ENCODE assay signal across 2 cellular contexts in genomic region chr10:19605806-19606205, GRCh38.
TF ChIP-seq lines count a peak whose summit lies in the region.

No MANE protein-coding gene starts in this region.

TF ChIP-seq in SK-N-SH, 30 proteins besides CTCF, POLR2A, EP300 and RAD21:
- TF ChIP-seq USF2 (IDR thresholded peaks at IDR 0.05; ENCODE audit: borderline replicate concordance, low read depth, low read length) (no peak), CHD2 (IDR thresholded peaks at IDR 0.05; ENCODE audit: low read length, partially characterized antibody) (no peak), GABPA (IDR thresholded peaks at IDR 0.05; ENCODE audit: low read depth) (no peak), TCF12 (IDR thresholded peaks at IDR 0.05) (no peak), JUND (IDR thresholded peaks at IDR 0.05) (no peak), MEF2A (IDR thresholded peaks at IDR 0.05; ENCODE audit: borderline replicate concordance, low read depth) (no peak), FOSL2 (IDR thresholded peaks at IDR 0.05; ENCODE audit: borderline replicate concordance, low read depth) (no peak), USF1 (IDR thresholded peaks at IDR 0.05; ENCODE audit: borderline replicate concordance, low read depth) (no peak), ZBTB33 (IDR thresholded peaks at IDR 0.05; ENCODE audit: borderline replicate concordance, low read depth) (no peak), FOXJ3 (CRISPR knock-in tag; IDR thresholded peaks at IDR 0.05) (no peak), FOXM1 (IDR thresholded peaks at IDR 0.05; ENCODE audit: low read depth) (no peak), SIN3A (IDR thresholded peaks at IDR 0.05; ENCODE audit: borderline replicate concordance, low read depth, low read length) (no peak), POLR2AphosphoS5 (IDR thresholded peaks at IDR 0.05; ENCODE audit: low read depth, low read length) (no peak), SMC3 (IDR thresholded peaks at IDR 0.05; ENCODE audit: low read depth, low read length) (no peak), NRF1 (IDR thresholded peaks at IDR 0.05; ENCODE audit: low read depth, low read length) (no peak), TAF1 (IDR thresholded peaks at IDR 0.05; ENCODE audit: borderline replicate concordance, low read depth, low read length) (no peak), ELF1 (IDR thresholded peaks at IDR 0.05) (no peak), YY1 (IDR thresholded peaks at IDR 0.05; ENCODE audit: low read depth) (no peak)
- TF ChIP-seq, protein P1, sequence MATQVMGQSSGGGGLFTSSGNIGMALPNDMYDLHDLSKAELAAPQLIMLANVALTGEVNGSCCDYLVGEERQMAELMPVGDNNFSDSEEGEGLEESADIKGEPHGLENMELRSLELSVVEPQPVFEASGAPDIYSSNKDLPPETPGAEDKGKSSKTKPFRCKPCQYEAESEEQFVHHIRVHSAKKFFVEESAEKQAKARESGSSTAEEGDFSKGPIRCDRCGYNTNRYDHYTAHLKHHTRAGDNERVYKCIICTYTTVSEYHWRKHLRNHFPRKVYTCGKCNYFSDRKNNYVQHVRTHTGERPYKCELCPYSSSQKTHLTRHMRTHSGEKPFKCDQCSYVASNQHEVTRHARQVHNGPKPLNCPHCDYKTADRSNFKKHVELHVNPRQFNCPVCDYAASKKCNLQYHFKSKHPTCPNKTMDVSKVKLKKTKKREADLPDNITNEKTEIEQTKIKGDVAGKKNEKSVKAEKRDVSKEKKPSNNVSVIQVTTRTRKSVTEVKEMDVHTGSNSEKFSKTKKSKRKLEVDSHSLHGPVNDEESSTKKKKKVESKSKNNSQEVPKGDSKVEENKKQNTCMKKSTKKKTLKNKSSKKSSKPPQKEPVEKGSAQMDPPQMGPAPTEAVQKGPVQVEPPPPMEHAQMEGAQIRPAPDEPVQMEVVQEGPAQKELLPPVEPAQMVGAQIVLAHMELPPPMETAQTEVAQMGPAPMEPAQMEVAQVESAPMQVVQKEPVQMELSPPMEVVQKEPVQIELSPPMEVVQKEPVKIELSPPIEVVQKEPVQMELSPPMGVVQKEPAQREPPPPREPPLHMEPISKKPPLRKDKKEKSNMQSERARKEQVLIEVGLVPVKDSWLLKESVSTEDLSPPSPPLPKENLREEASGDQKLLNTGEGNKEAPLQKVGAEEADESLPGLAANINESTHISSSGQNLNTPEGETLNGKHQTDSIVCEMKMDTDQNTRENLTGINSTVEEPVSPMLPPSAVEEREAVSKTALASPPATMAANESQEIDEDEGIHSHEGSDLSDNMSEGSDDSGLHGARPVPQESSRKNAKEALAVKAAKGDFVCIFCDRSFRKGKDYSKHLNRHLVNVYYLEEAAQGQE (IDR thresholded peaks at IDR 0.05; ENCODE audit: low read depth, low read length) = no peak
- TF ChIP-seq, protein P2, sequence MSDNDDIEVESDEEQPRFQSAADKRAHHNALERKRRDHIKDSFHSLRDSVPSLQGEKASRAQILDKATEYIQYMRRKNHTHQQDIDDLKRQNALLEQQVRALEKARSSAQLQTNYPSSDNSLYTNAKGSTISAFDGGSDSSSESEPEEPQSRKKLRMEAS (IDR thresholded peaks at IDR 0.05; ENCODE audit: low read depth) = no peak

TF ChIP-seq in SK-N-SH treated with all-trans-retinoic acid at 6 μM for 48 hours, 23 proteins besides CTCF, POLR2A, EP300 and RAD21:
- TF ChIP-seq CREB5 (CRISPR knock-in tag; IDR thresholded peaks at IDR 0.05; ENCODE audit: low read depth) (no peak), ZFP3 (CRISPR knock-in tag; IDR thresholded peaks at IDR 0.05) (no peak), PPARA (CRISPR knock-in tag; IDR thresholded peaks at IDR 0.05; ENCODE audit: borderline replicate concordance) (no peak), ZFP30 (CRISPR knock-in tag; IDR thresholded peaks at IDR 0.05) (no peak), ZNF565 (CRISPR knock-in tag; conservative IDR thresholded peaks at IDR 0.05; ENCODE audit: low read depth) (no peak), TSHZ2 (CRISPR knock-in tag; IDR thresholded peaks at IDR 0.05) (no peak), GLIS3 (CRISPR knock-in tag; IDR thresholded peaks at IDR 0.05) (no peak), BACH2 (CRISPR knock-in tag; IDR thresholded peaks at IDR 0.05; ENCODE audit: borderline replicate concordance) (no peak), CSRNP3 (CRISPR knock-in tag; IDR thresholded peaks at IDR 0.05) (no peak), TOX (CRISPR knock-in tag; IDR thresholded peaks at IDR 0.05; ENCODE audit: borderline replicate concordance) (no peak), SNAI2 (CRISPR knock-in tag; IDR thresholded peaks at IDR 0.05) (no peak), ESRRG (CRISPR knock-in tag; IDR thresholded peaks at IDR 0.05) (no peak), CSDC2 (CRISPR knock-in tag; IDR thresholded peaks at IDR 0.05) (no peak)
- TF ChIP-seq, protein P3, sequence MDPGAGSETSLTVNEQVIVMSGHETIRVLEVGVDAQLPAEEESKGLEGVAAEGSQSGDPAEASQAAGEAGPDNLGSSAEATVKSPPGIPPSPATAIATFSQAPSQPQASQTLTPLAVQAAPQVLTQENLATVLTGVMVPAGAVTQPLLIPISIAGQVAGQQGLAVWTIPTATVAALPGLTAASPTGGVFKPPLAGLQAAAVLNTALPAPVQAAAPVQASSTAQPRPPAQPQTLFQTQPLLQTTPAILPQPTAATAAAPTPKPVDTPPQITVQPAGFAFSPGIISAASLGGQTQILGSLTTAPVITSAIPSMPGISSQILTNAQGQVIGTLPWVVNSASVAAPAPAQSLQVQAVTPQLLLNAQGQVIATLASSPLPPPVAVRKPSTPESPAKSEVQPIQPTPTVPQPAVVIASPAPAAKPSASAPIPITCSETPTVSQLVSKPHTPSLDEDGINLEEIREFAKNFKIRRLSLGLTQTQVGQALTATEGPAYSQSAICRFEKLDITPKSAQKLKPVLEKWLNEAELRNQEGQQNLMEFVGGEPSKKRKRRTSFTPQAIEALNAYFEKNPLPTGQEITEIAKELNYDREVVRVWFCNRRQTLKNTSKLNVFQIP (CRISPR knock-in tag; IDR thresholded peaks at IDR 0.05; ENCODE audit: borderline replicate concordance, low read depth) = no peak
- TF ChIP-seq, protein P4, sequence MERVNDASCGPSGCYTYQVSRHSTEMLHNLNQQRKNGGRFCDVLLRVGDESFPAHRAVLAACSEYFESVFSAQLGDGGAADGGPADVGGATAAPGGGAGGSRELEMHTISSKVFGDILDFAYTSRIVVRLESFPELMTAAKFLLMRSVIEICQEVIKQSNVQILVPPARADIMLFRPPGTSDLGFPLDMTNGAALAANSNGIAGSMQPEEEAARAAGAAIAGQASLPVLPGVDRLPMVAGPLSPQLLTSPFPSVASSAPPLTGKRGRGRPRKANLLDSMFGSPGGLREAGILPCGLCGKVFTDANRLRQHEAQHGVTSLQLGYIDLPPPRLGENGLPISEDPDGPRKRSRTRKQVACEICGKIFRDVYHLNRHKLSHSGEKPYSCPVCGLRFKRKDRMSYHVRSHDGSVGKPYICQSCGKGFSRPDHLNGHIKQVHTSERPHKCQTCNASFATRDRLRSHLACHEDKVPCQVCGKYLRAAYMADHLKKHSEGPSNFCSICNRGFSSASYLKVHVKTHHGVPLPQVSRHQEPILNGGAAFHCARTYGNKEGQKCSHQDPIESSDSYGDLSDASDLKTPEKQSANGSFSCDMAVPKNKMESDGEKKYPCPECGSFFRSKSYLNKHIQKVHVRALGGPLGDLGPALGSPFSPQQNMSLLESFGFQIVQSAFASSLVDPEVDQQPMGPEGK (CRISPR knock-in tag; IDR thresholded peaks at IDR 0.05; ENCODE audit: borderline replicate concordance) = no peak
